ENCODE assay signal across 20 cellular contexts in the genomic region with DNA sequence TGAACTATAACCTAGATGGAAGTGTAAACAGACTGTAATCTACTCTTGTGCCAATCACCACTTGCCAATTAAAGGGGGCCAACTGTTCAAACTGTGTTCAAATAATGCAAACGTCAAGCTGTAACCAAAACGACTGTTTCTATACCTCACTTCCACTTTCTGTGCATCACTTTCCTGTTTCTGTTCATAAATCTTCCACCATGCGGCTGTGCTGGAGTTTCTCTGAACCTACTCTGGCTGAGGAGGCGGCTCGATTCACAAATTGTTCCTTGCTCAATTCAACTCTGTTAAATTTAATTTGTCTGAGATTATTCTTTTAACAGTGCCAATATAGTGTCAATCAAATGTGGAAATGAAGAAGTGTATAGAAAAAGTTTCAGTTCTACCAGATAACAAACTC.
"Had no signal": no experiment of that assay in that cellular context is flagged by ENCODE, and none has a peak within 500 bp of the region (broad histone marks: within the 10 kb centered on the region; RNA-seq: fewer than 3 reads in every experiment).

No MANE protein-coding gene starts in this region.

- H3K27ac ChIP-seq: esophagus squamous epithelium, suprapubic skin, vagina had no signal

- H3K9me3 Mint-ChIP-seq: brain had no signal

- H3K27ac Mint-ChIP-seq: activated CD4-positive, alpha-beta memory T cell treated with anti-CD3 and anti-CD28 coated beads, Interleukin-2, amount 10 ng/mL, durations not matched to agents 7 days and 5 days; activated naive CD4-positive, alpha-beta T cell treated with anti-CD3 and anti-CD28 coated beads for 36 hours; brain; effector memory CD8-positive, alpha-beta T cell; mesothelial cell of epicardium; stimulated activated naive CD8-positive, alpha-beta T cell treated with anti-CD3 and anti-CD28 coated beads, Interleukin-15, amount 100 ng/mL, for 72 hours; T-helper 2 cell treated with Interferon-gamma antibody and Interleukin-4, amounts not matched to agents 5 μg/mL and 100 μg/mL, for 36 hours had no signal

- DNase-seq: activated CD4-positive, alpha-beta memory T cell treated with anti-CD3 and anti-CD28 coated beads, Interleukin-2, amount 10 ng/mL, durations not matched to agents 7 days and 5 days; activated CD4-positive, alpha-beta T cell treated with anti-CD3 and anti-CD28 coated beads for 48 hours; activated CD4-positive, CD25-positive, alpha-beta regulatory T cell; activated CD8-positive, alpha-beta memory T cell treated with anti-CD3 and anti-CD28 coated beads, Interleukin-2, amount 50 U/mL, for 4 hours; activated naive CD4-positive, alpha-beta T cell treated with anti-CD3 and anti-CD28 coated beads for 36 hours; activated T-cell treated with anti-CD3 and anti-CD28 coated beads, Interleukin-2, amount 50 U/mL, for 4 hours; effector memory CD8-positive, alpha-beta T cell; esophagus squamous epithelium; hippocampal formation; left cardiac atrium; occipital lobe; posterior cingulate gyrus; stimulated activated naive CD8-positive, alpha-beta T cell treated with anti-CD3 and anti-CD28 coated beads, Interleukin-15, amount 100 ng/mL, for 72 hours; trophoblast cell had no signal

- H3K4me3 Mint-ChIP-seq: activated CD4-positive, alpha-beta memory T cell treated with anti-CD3 and anti-CD28 coated beads, Interleukin-2, amount 10 ng/mL, durations not matched to agents 7 days and 5 days; activated naive CD4-positive, alpha-beta T cell treated with anti-CD3 and anti-CD28 coated beads for 36 hours; activated T-cell treated with anti-CD3 and anti-CD28 coated beads, Interleukin-2, amount 50 U/mL, for 4 hours; brain; effector memory CD8-positive, alpha-beta T cell; mesothelial cell of epicardium; stimulated activated naive CD8-positive, alpha-beta T cell treated with anti-CD3 and anti-CD28 coated beads, Interleukin-15, amount 100 ng/mL, for 72 hours; T-helper 2 cell treated with Interferon-gamma antibody and Interleukin-4, amounts not matched to agents 5 μg/mL and 100 μg/mL, for 36 hours had no signal

- H3K9me3 ChIP-seq: esophagus squamous epithelium, suprapubic skin, vagina had no signal

- H3K4me1 Mint-ChIP-seq: activated CD4-positive, alpha-beta memory T cell treated with anti-CD3 and anti-CD28 coated beads, Interleukin-2, amount 10 ng/mL, durations not matched to agents 7 days and 5 days; stimulated activated naive CD8-positive, alpha-beta T cell treated with anti-CD3 and anti-CD28 coated beads, Interleukin-15, amount 100 ng/mL, for 72 hours had no signal

- H3K27me3 ChIP-seq: esophagus squamous epithelium, suprapubic skin, vagina had no signal

- H3K36me3 ChIP-seq: esophagus squamous epithelium, suprapubic skin, vagina had no signal

- H3K36me3 Mint-ChIP-seq: brain had no signal

- ATAC-seq: activated T-cell treated with anti-CD3 and anti-CD28 coated beads, Interleukin-2, amount 50 U/mL, for 4 hours; effector memory CD8-positive, alpha-beta T cell; left cardiac atrium; stimulated activated naive CD8-positive, alpha-beta T cell treated with anti-CD3 and anti-CD28 coated beads, Interleukin-15, amount 100 ng/mL, for 72 hours had no signal

- H3K4me3 ChIP-seq: esophagus squamous epithelium, lung, suprapubic skin, vagina had no signal

- H3K4me1 ChIP-seq: esophagus squamous epithelium, suprapubic skin, vagina had no signal
